Comparison of ENCODE assay signal across 9 cellular contexts in genomic region chr22:22461583-22461982, GRCh38. TPM values are rescaled to one million over a fixed set of nuclear protein-coding genes. Genes with fewer than 3 reads are reported as not detected.
"Had no signal": no experiment of that assay in that cellular context is flagged by ENCODE, and none has a peak within 500 bp of the region (broad histone marks: within the 10 kb centered on the region; RNA-seq: fewer than 3 reads in every experiment).

No MANE protein-coding gene starts in this region.

- FAIRE-seq: HepG2, HTR-8/SVneo had no signal

- DNase-seq: IMR-90, KBM-7, KG1 had no signal

- H3K9ac ChIP-seq: KMS-11 had no signal

- H3K27ac ChIP-seq: HL-60, KMS-11 had no signal

- ATAC-seq: HepG2 had no signal

- H3K4me2 ChIP-seq: KMS-11 had no signal

RNA-seq across cellular contexts. Expression of gene ZNF280B, which starts 47.0 kb away (rescaled TPM):
- total RNA-seq: HT-29 had no signal

RNA-seq across cellular contexts. Expression of gene ZNF280A, which starts 58.5 kb away (rescaled TPM):
- total RNA-seq: HT-29, IMR-90 had no signal
- polyA plus RNA-seq: IgD-negative memory B cell, IMR-90 had no signal
